Comparison of ENCODE assay signal across 11 cellular contexts in the genomic region with DNA sequence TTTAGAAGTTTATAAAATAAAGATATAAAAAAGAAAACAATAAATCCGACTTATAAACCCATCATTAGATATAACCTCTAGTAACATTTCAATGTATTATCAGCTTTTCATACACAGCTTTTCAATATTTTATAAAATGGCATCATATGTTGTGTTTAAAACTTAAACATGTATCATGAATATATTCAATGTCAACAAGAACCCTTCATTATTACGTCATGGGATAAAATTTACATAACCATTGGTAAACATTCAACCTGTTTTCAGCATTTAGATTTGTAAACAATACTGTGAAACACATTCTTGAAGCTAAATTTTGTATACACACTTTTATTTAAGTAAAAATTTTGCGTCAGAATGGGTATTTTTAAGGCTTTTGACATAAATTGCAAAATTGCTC.
"Had no signal": no experiment of that assay in that cellular context is flagged by ENCODE, and none has a peak within 500 bp of the region (broad histone marks: within the 10 kb centered on the region; RNA-seq: fewer than 3 reads in every experiment).

No MANE protein-coding gene starts in this region.

- H3K4me2 ChIP-seq: GM23338 had no signal

- H3K9me3 ChIP-seq: HAP-1 had no signal

- H3K4me3 ChIP-seq: GM23248, GM23338, HAP-1 had no signal

- H2AFZ ChIP-seq: GM23248, GM23338 had no signal

- H3K36me3 ChIP-seq: HAP-1 had no signal

- ATAC-seq: GM23338, HCT116 had no signal

- H3K4me1 ChIP-seq: HAP-1 had no signal

- H3K9ac ChIP-seq: GM23248 had no signal

- DNase-seq: GM23248, GOT3, H7, H9, HCEC 1CT, HFFc6 had no signal

- H3K27ac ChIP-seq: GM23248 had no signal

- FAIRE-seq: H1, H54 had no signal
